ENCODE assay signal across 12 cellular contexts in the genomic region with DNA sequence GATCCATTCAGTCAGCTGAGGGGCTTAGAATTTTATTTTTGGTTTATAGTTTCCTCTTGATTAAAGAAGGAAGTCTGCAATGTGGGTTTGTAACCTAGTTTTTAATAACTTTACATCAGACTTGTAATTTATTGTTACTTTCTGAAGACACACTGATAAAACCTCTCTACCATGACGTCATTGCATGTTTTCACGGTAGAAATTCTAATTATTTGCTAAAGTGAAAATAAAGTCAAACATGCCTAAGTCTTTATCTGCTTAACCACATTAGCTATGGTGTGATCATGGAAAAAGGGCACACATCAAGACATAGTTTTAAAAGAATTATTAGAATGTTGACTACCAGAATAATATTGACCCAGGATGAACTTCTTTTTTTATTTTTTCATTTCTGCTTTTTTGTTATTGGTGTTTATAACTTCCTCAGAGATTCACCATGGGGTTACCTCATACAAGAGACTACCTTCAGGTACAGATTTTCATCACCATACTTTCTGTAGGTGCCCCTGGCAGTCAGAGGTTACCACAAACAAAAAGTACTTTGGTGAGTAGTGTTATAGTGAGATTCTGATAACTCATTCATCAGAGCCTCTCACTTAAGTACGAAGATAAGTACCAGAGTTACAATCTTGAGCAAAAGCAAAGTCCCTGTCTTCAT. TPM values are rescaled to one million over a fixed set of nuclear protein-coding genes. Genes with fewer than 3 reads are reported as not detected.
DNase-seq lines count a peak whose midpoint lies in the region; ATAC-seq and TF ChIP-seq lines count a peak whose summit lies in the region.
"Had no signal": no experiment of that assay in that cellular context is flagged by ENCODE, and none has a peak within 500 bp of the region (broad histone marks: within the 10 kb centered on the region; RNA-seq: fewer than 3 reads in every experiment).

No MANE protein-coding gene starts in this region.

- no peak overlapping the region for H2BK120ac ChIP-seq in neuronal stem cell (ENCODE audit: low read depth, low read length)

- no peak overlapping the region for H3K4ac ChIP-seq in neuronal stem cell (ENCODE audit: low read length)

- H3K9me2 ChIP-seq in Loucy (replicated peaks; ENCODE audit: low read depth, low read length): no peaks in the 10 kb centered on the region

- no peaks in the 10 kb centered on the region for H3K27me3 ChIP-seq in BLaER1 treated with 17β-estradiol and CSF1 and Interleukin-3, amounts not matched to agents 10 nM and 100 nM
- H3K27me3 ChIP-seq in Loucy (ENCODE audit: insufficient read depth, low read length, poor library complexity, severe bottlenecking) (no peaks in the 10 kb centered on the region), mammary epithelial cell (ENCODE audit: insufficient read depth, low read length) (no peaks in the 10 kb centered on the region), neuronal stem cell (ENCODE audit: control insufficient read depth in 3 of 3, insufficient read depth in 3 of 3, low read depth in 1 of 3, low read length in 3 of 3) (no peaks in the 10 kb centered on the region)
- H3K27me3 ChIP-seq: ascending aorta had no signal

- peaks cover 22 to 43% (median 26%) of the 10 kb centered on the region in 10 experiments; a peak in 19 of 20 replicates for H3K4me1 ChIP-seq in BLaER1 treated with 17β-estradiol and CSF1 and Interleukin-3, amounts not matched to agents 10 nM and 100 nM
- peaks cover 32% of the 10 kb centered on the region for H3K4me1 ChIP-seq in Loucy (ENCODE audit: insufficient read depth, low read length, poor library complexity, severe bottlenecking)
- peaks cover 13% of the 10 kb centered on the region for H3K4me1 ChIP-seq in mammary epithelial cell (ENCODE audit: insufficient read depth, low read length)
- H3K4me1 ChIP-seq in neuronal stem cell (ENCODE audit: control insufficient read depth in 2 of 2, insufficient read depth in 1 of 2, low read depth in 1 of 2, low read length in 2 of 2): peaks cover 0 to 2% of the 10 kb centered on the region in 2 donors
- H3K4me1 ChIP-seq: ascending aorta had no signal

- WGBS in mammary epithelial cell (ENCODE audit: low coverage, missing lambda C conversion rate): 82% methylated on average over 3 of the region's 3 CpGs
- WGBS in neuronal stem cell (ENCODE audit: extremely low coverage in 2 of 2, insufficient read length in 2 of 2, insufficient replicate concordance in 1 of 2), 2 donors: no CpG with 5 or more reads among the region's 3 CpGs

- peak overlapping the region in 10 of 11 experiments; percentile 4 to 55 (median 25); a peak in 12 of 22 replicates for H3K4me2 ChIP-seq in BLaER1 treated with 17β-estradiol and CSF1 and Interleukin-3, amounts not matched to agents 10 nM and 100 nM
- H3K4me2 ChIP-seq in Loucy (ENCODE audit: low read depth, low read length, poor library complexity, severe bottlenecking) (peak overlapping the region; percentile 43), mammary epithelial cell (ENCODE audit: insufficient read depth, low read depth, low read length) (no peak overlapping the region), neuronal stem cell (ENCODE audit: insufficient read depth, low read length, poor library complexity, severe bottlenecking) (no peak overlapping the region)

- no peak overlapping the region for H3K9ac ChIP-seq in BLaER1 treated with 17β-estradiol and CSF1 and Interleukin-3, amounts not matched to agents 10 nM and 100 nM
- H3K9ac ChIP-seq in Loucy (ENCODE audit: low read depth, low read length, poor library complexity, severe bottlenecking): no peak overlapping the region
- H3K9ac ChIP-seq in mammary epithelial cell (ENCODE audit: insufficient read depth, low read length): no peak overlapping the region
- no peak overlapping the region for H3K9ac ChIP-seq in neuronal stem cell (ENCODE audit: low read depth, low read length, poor library complexity)

- ATAC-seq in GM18907 (IDR thresholded peaks at IDR 0.05; ENCODE audit: unreplicated experiment) (peak; percentile 63), HG02759 (IDR thresholded peaks at IDR 0.05; ENCODE audit: unreplicated experiment) (peak; percentile 54)
- ATAC-seq: activated T-cell treated with anti-CD3 and anti-CD28 coated beads, Interleukin-2, amount 50 U/mL, for 4 hours had no signal

- intact Hi-C loops in mammary epithelial cell (cut with micrococcal nuclease): no loop called here
- intact Hi-C loops in posterior cingulate gyrus (cut with DNase I): no loop called here

- no peak overlapping the region for H2BK5ac ChIP-seq in neuronal stem cell (ENCODE audit: low read length)

- H3K18ac ChIP-seq in neuronal stem cell (ENCODE audit: low read length): no peak overlapping the region

- no peaks in the 10 kb centered on the region for H4K20me1 ChIP-seq in BLaER1 treated with 17β-estradiol and CSF1 and Interleukin-3, amounts not matched to agents 10 nM and 100 nM
- H4K20me1 ChIP-seq in Loucy (ENCODE audit: insufficient read depth, low read length, poor library complexity, severe bottlenecking) (no peaks in the 10 kb centered on the region), mammary epithelial cell (ENCODE audit: insufficient read depth, low read length) (no peaks in the 10 kb centered on the region)

- H3K79me2 ChIP-seq in Loucy (ENCODE audit: insufficient read depth, low read length) (no peaks in the 10 kb centered on the region), mammary epithelial cell (ENCODE audit: insufficient read depth, low read length) (no peaks in the 10 kb centered on the region)

- dilution Hi-C loops in mammary epithelial cell (cut with HindIII; ENCODE audit: low sequenced_read_pairs): no loop called here

- H3K79me1 ChIP-seq in neuronal stem cell (ENCODE audit: low read depth, low read length): no peaks in the 10 kb centered on the region

- H4K8ac ChIP-seq in neuronal stem cell (ENCODE audit: low read depth, low read length): no peak overlapping the region

- in situ Hi-C loops in mammary epithelial cell (cut with MboI; ENCODE audit: low sequenced_read_pairs in 2 of 2): no loop called here

- H3K27ac ChIP-seq in BLaER1 treated with 17β-estradiol and CSF1 and Interleukin-3, amounts not matched to agents 10 nM and 100 nM: no peak overlapping the region
- H3K27ac ChIP-seq in mammary epithelial cell (ENCODE audit: insufficient read depth, low read depth, low read length) (no peak overlapping the region), neuronal stem cell (replicated peaks; ENCODE audit: low read length) (no peak overlapping the region)
- H3K27ac ChIP-seq: ascending aorta had no signal

- H3K36me3 ChIP-seq in BLaER1 treated with 17β-estradiol and CSF1 and Interleukin-3, amounts not matched to agents 10 nM and 100 nM: no peaks in the 10 kb centered on the region
- H3K36me3 ChIP-seq in Loucy (ENCODE audit: insufficient read depth, low read length) (no peaks in the 10 kb centered on the region), mammary epithelial cell (ENCODE audit: insufficient read depth, low read length) (no peaks in the 10 kb centered on the region), neuronal stem cell (replicated peaks in 1 of 2; ENCODE audit: control insufficient read depth in 2 of 2, insufficient read depth in 2 of 2, low read length in 2 of 2) (no peaks in the 10 kb centered on the region)
- H3K36me3 ChIP-seq: ascending aorta had no signal

- no peaks in the 10 kb centered on the region for H3F3A ChIP-seq in Loucy (ENCODE audit: low read depth)

- H2AK5ac ChIP-seq in neuronal stem cell (ENCODE audit: low read depth, low read length): no peak overlapping the region

- no TSS peak for BruUV-seq in mammary epithelial cell (replicated peaks; lab: Mats Ljungman, UMichigan)

- H2AFZ ChIP-seq in Loucy (ENCODE audit: low read length): no peak overlapping the region; the same call in 1 of the 2 replicates
- H2AFZ ChIP-seq in mammary epithelial cell (ENCODE audit: low read depth, low read length): no peak overlapping the region
- H2AFZ ChIP-seq in neuronal stem cell (ENCODE audit: low read length): no peak overlapping the region

- CTCF ChIA-PET in mammary epithelial cell (lab: Charles Lee; ENCODE audit: low non-redundant PET): no interaction called here

- TF ChIP-seq CTCF in Loucy (conservative IDR thresholded peaks at IDR 0.05; ENCODE audit: low read length): no peak
- no peak for TF ChIP-seq CTCF in mammary epithelial cell (conservative IDR thresholded peaks at IDR 0.05 in 1 of 2, IDR thresholded peaks at IDR 0.05 in 1 of 2; ENCODE audit: extremely low read depth in 1 of 2, insufficient read depth in 1 of 2, low read depth in 1 of 2, low read length in 2 of 2)

- H3K9me3 ChIP-seq in BLaER1 treated with 17β-estradiol and CSF1 and Interleukin-3, amounts not matched to agents 10 nM and 100 nM (replicated peaks in 1 of 11): peaks cover 7 to 28% (median 22%) of the 10 kb centered on the region in 11 experiments; a peak in 20 of 22 replicates
- H3K9me3 ChIP-seq in Loucy (ENCODE audit: insufficient read depth, low read depth, low read length): no peaks in the 10 kb centered on the region
- H3K9me3 ChIP-seq in mammary epithelial cell (replicated peaks; ENCODE audit: insufficient read depth, low read length): no peaks in the 10 kb centered on the region
- peaks cover 0 to 1% of the 10 kb centered on the region in 2 donors for H3K9me3 ChIP-seq in neuronal stem cell (replicated peaks in 1 of 2; ENCODE audit: control insufficient read depth in 2 of 2, insufficient read depth in 1 of 2, low read depth in 1 of 2, low read length in 2 of 2)
- H3K9me3 ChIP-seq: ascending aorta had no signal

- no peak for DNase-seq in mammary epithelial cell
- DNase-seq in HPDE6-E6E7 (ENCODE audit: extremely low spot score): no peak
- no peak for DNase-seq in neuronal stem cell (ENCODE audit: low spot score)
- no peak for DNase-seq in posterior cingulate gyrus
- DNase-seq: activated T-cell treated with anti-CD3 and anti-CD28 coated beads, Interleukin-2, amount 50 U/mL, for 4 hours; NCI-H526 treated with DMSO at 0.1 percent for 48 hours; SIG-M5 had no signal

- no peak overlapping the region for H2BK15ac ChIP-seq in neuronal stem cell (ENCODE audit: low read length)

- no peak overlapping the region for H3K14ac ChIP-seq in neuronal stem cell (ENCODE audit: low read length)

- H4K91ac ChIP-seq in neuronal stem cell (ENCODE audit: low read depth, low read length, poor library complexity): no peak overlapping the region

- no peak overlapping the region for H3K4me3 ChIP-seq in BLaER1 treated with 17β-estradiol and CSF1 and Interleukin-3, amounts not matched to agents 10 nM and 100 nM
- H3K4me3 ChIP-seq in Loucy (ENCODE audit: low read length, poor library complexity, severe bottlenecking): peak overlapping the region; percentile 46
- H3K4me3 ChIP-seq in mammary epithelial cell (replicated peaks in 1 of 3; ENCODE audit: insufficient read depth in 1 of 3, low read depth in 2 of 3, low read length in 3 of 3): no peak overlapping the region
- H3K4me3 ChIP-seq in neuronal stem cell (ENCODE audit: low read length in 2 of 2): no peak overlapping the region
- H3K4me3 ChIP-seq: ascending aorta had no signal

- H2BK12ac ChIP-seq in neuronal stem cell (ENCODE audit: low read length): no peak overlapping the region

- no peak overlapping the region for H3K23ac ChIP-seq in neuronal stem cell (ENCODE audit: low read depth, low read length, poor library complexity)

RNA-seq across cellular contexts. Expression of a gene that starts 7.0 kb away (rescaled TPM):
- 1 to 10 TPM; 4.7 to 5.3 TPM for total RNA-seq in mammary epithelial cell
- polyA plus RNA-seq in mammary epithelial cell: 6.3 TPM
- 5.3 TPM for polyA minus RNA-seq in mammary epithelial cell
- polyA plus RNA-seq in neuronal stem cell (2013, experiment 1 of 2): 35.2 TPM
- 37.7 TPM for polyA plus RNA-seq in neuronal stem cell (2013, experiment 2 of 2)

RNA-seq across cellular contexts. Expression of a gene that starts 49.3 kb away (rescaled TPM):
- 10 to 100 TPM in 1 of 2 donors, 1 to 10 TPM in 1; 3.8 to 29.9 TPM for total RNA-seq in mammary epithelial cell
- polyA plus RNA-seq in mammary epithelial cell: 6.8 TPM
- polyA minus RNA-seq in mammary epithelial cell: 2.2 TPM
- polyA plus RNA-seq in neuronal stem cell (2013, experiment 1 of 2): 30.2 TPM
- polyA plus RNA-seq in neuronal stem cell (2013, experiment 2 of 2): 32.3 TPM

Comparison
In these comparisons a context has a peak if more than half of its experiments do, and no peak if none do; other contexts are left out.
1. H3K4me2 ChIP-seq: peak in BLaER1 treated with 17β-estradiol and CSF1 and Interleukin-3, amounts not matched to agents 10 nM and 100 nM (10 of 11) and Loucy (single experiment); none in mammary epithelial cell (single experiment) and neuronal stem cell (single experiment).